ENCODE assay signal across 12 cellular contexts in the genomic region with DNA sequence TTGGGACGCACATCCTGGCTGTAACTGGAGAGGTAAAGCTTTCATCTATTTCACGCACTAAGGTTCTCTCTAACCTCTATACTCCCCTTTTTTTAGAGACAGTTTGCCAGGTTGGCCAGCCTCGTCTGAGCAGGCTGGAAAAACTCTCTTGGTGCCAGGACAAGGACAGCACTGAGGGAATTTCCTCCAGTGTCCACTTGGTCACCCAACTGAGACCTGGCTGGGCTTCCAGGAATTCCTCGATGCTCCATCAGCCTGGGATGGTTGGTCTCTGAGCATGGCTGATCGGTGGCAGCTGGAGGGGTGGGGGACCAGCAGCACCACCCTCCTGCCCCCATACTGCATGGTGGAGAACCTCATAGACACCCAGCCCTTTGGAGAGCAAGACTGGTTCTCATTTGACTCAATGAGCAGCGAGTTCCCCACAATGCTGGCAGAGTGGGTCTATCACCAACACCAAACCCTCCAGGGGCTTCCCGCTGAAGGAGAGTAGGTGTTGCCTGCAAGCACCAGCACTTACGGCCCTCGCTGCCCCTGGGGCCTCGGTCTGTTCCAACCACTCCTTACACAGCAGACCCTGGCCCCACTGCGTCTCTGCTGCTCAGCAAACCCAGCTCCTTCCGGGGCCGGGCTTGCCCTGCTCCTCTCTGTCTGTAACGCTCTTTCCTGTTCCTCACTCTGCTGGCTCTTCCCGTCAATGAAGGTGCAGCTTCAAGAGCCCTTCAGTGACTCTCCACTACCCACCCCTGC.
DNase-seq lines count a peak whose midpoint lies in the region; ATAC-seq and TF ChIP-seq lines count a peak whose summit lies in the region.
"Had no signal": no experiment of that assay in that cellular context is flagged by ENCODE, and none has a peak within 500 bp of the region (broad histone marks: within the 10 kb centered on the region; RNA-seq: fewer than 3 reads in every experiment).

No MANE protein-coding gene starts in this region.

- no peak overlapping the region for H3K9ac ChIP-seq in SK-N-MC (ENCODE audit: insufficient read length)

- peaks cover 7 to 8% of the 10 kb centered on the region in 2 donors for H3K4me1 Mint-ChIP-seq in immature natural killer cell

- H3K9me3 ChIP-seq in SK-N-MC (ENCODE audit: low read depth, low read length): no peaks in the 10 kb centered on the region

- H3K36me3 Mint-ChIP-seq in immature natural killer cell: no peaks in the 10 kb centered on the region

- DNase-seq in NCI-H748 (lab: John Stamatoyannopoulos, UW; ENCODE audit: unreplicated experiment): peak; percentile 2
- no peak for DNase-seq in NCI-H748 treated with DMSO at 0.1 percent for 48 hours (lab: John Stamatoyannopoulos, UW)
- DNase-seq in SK-N-MC (ENCODE audit: low read depth, low spot score): no peak
- peak; percentile 3 for DNase-seq in glomerular visceral epithelial cell (ENCODE audit: extremely low spot score)
- no peak for DNase-seq in activated gamma-delta T cell treated with Interleukin-2 at 50 U/mL for 16 hours
- no peak for DNase-seq in RWPE1 (ENCODE audit: low spot score)
- DNase-seq in immature natural killer cell: no peak
- DNase-seq: foreskin fibroblast, HCEC 1CT, left ventricle myocardium superior, SW 1271 had no signal

- no peak overlapping the region for H3K4me3 ChIP-seq in SK-N-MC

- H3K9me3 Mint-ChIP-seq in immature natural killer cell: no peaks in the 10 kb centered on the region

- H3K27ac ChIP-seq in SK-N-MC: 0 out of 2 replicates have a peak overlapping the region, but pooled peaks have one; percentile 35
- H3K27ac ChIP-seq in RWPE1: no peak overlapping the region

- CTCF ChIA-PET in RWPE1 (lab: Yijun Ruan, JAX): interaction anchor here (0.6 kb wide), 1 partner anchor 9 kb away, joined by 3 read pairs; no protein-coding TSS in a partner anchor

- H3K4me3 Mint-ChIP-seq in immature natural killer cell: peak overlapping the region in 1 of 5 donors; percentile 39

- POLR2A ChIA-PET in RWPE1 (lab: Yijun Ruan, JAX; ENCODE audit: low non-redundant PET): no interaction called here

- no peak for TF ChIP-seq CTCF in RWPE1 (conservative IDR thresholded peaks at IDR 0.05; ENCODE audit: low read depth)

- H3K27ac Mint-ChIP-seq in immature natural killer cell: peak overlapping the region in 2 of 6 donors; percentile 28 to 73

- peaks cover 2 to 13% (median 3%) of the 10 kb centered on the region in 3 donors for H3K27me3 Mint-ChIP-seq in immature natural killer cell (ENCODE audit: low read depth in 3 of 3)

- H3K36me3 ChIP-seq in SK-N-MC (ENCODE audit: insufficient read depth, low read length): no peaks in the 10 kb centered on the region

- peak; percentile 46 for ATAC-seq in GM21367 (IDR thresholded peaks at IDR 0.05; ENCODE audit: unreplicated experiment)
- ATAC-seq: left ventricle myocardium superior had no signal

Comparison
In these comparisons a context has a peak if more than half of its experiments do, and no peak if none do; other contexts are left out.
1. DNase-seq: peak in NCI-H748 (single experiment) and glomerular visceral epithelial cell (single experiment); none in NCI-H748 treated with DMSO at 0.1 percent for 48 hours (single experiment), SK-N-MC (single experiment), activated gamma-delta T cell treated with Interleukin-2 at 50 U/mL for 16 hours (single experiment), RWPE1 (single experiment) and immature natural killer cell (0 of 3).